Comparison of ENCODE assay signal across 8 cellular contexts in genomic region chr2:148020358-148021058, GRCh38.
DNase-seq lines count a peak whose midpoint lies in the region; ATAC-seq lines count a peak whose summit lies in the region.

TSS of gene ORC4 (minus strand) at chr2:148020737. CDS start at chr2:147975958, 44,779 bp downstream.

- DNase-seq in Ammon's horn (ENCODE audit: low spot score), result peak; percentile 100
- peak; percentile 98 for DNase-seq in NCI-H446 treated with DMSO at 0.1 percent for 48 hours (lab: John Stamatoyannopoulos, UW)
- peak; percentile 100 for DNase-seq in cerebellar cortex (ENCODE audit: low spot score)
- DNase-seq in islet precursor cell, result peak; percentile 99
- peak; percentile 94 to 97 (median 95) for DNase-seq in stimulated activated CD4-positive, alpha-beta T cell treated with anti-CD3 and anti-CD28 coated beads, Interleukin-12 subunit alpha, Interleukin-12 subunit beta, amount 100 ng/mL, for 48 hours (ENCODE audit: low read depth in 2 of 3, low spot score in 1 of 3)

- ATAC-seq in GM19043 (IDR thresholded peaks at IDR 0.05; ENCODE audit: low read depth, unreplicated experiment), result peak; percentile 73
- ATAC-seq in HG03378 (IDR thresholded peaks at IDR 0.05; ENCODE audit: unreplicated experiment), result peak; percentile 59
- peak; percentile 88 to 90 for ATAC-seq in activated CD4-positive, CD25-positive, alpha-beta regulatory T cell treated with anti-CD3 and anti-CD28 coated beads, Interleukin-2, amount 50 U/mL, for 24 hours

Comparison
In these comparisons a context has a peak if more than half of its experiments do, and no peak if none do; other contexts are left out.
1. Peak in every context shown above with its lines: DNase-seq and ATAC-seq.